21 cellular contexts compared by ENCODE assay signal in genomic region chr1:211236633-211237321, GRCh38. TPM values are rescaled to one million over a fixed set of nuclear protein-coding genes. Genes with fewer than 3 reads are reported as not detected.
A peak's percentile ranks its signal among the peaks of the same experiment; 100 is the strongest.
DNase-seq lines count a peak whose midpoint lies in the region; ATAC-seq and TF ChIP-seq lines count a peak whose summit lies in the region.
"Had no signal": no experiment of that assay in that cellular context is flagged by ENCODE, and none has a peak within 500 bp of the region (broad histone marks: within the 10 kb centered on the region; RNA-seq: fewer than 3 reads in every experiment).

No MANE protein-coding gene starts in this region.

- H3K36me3 ChIP-seq in mesenchymal stem cell (ENCODE audit: control insufficient read depth in 1 of 2, insufficient read depth in 2 of 2, low read depth in 1 of 2, low read length in 2 of 2) (no peaks in the 10 kb centered on the region), uterus (no peaks in the 10 kb centered on the region)
- H3K36me3 ChIP-seq: esophagus squamous epithelium, MG63, right lobe of liver, thoracic aorta had no signal

- H3K4ac ChIP-seq in mesenchymal stem cell (ENCODE audit: low read depth in 1 of 2, low read length in 2 of 2): no peak overlapping the region

- no peaks in the 10 kb centered on the region for H3K79me1 ChIP-seq in mesenchymal stem cell (replicated peaks; ENCODE audit: low read length, poor library complexity, severe bottlenecking)

- TF ChIP-seq CTCF in astrocyte of the spinal cord (IDR thresholded peaks at IDR 0.05; ENCODE audit: low read depth, low read length): no peak
- TF ChIP-seq CTCF in type B pancreatic cell (conservative IDR thresholded peaks at IDR 0.05): no peak
- TF ChIP-seq CTCF in uterus (IDR thresholded peaks at IDR 0.05): no peak

- H3K36me3 Mint-ChIP-seq in type B pancreatic cell: peaks cover 4% of the 10 kb centered on the region
- H3K36me3 Mint-ChIP-seq: stimulated activated memory B cell treated with anti-CD40 and anti-IgM and Interleukin-4, amounts not matched to agents 10 μg/mL and 1 μg/mL and 100 μg/mL, for 72 hours had no signal

- intact Hi-C loops in uterus (cut with DNase I; ENCODE audit: low total_unique reads): no loop called here

- H3K27me3 Mint-ChIP-seq in type B pancreatic cell: peaks cover 3% of the 10 kb centered on the region
- H3K27me3 Mint-ChIP-seq: stimulated activated memory B cell treated with anti-CD40 and anti-IgM and Interleukin-4, amounts not matched to agents 10 μg/mL and 1 μg/mL and 100 μg/mL, for 72 hours had no signal

- no peak overlapping the region for H2AFZ ChIP-seq in mesenchymal stem cell (ENCODE audit: low read depth, low read length)

- H3K27ac ChIP-seq in mesenchymal stem cell (ENCODE audit: low read length, poor library complexity, severe bottlenecking) (no peak overlapping the region), uterus (no peak overlapping the region)
- H3K27ac ChIP-seq: esophagus squamous epithelium, right lobe of liver, thoracic aorta had no signal

- peaks cover 6% of the 10 kb centered on the region for H3K9me3 Mint-ChIP-seq in type B pancreatic cell

- H2BK120ac ChIP-seq in mesenchymal stem cell (ENCODE audit: low read depth, low read length): no peak overlapping the region

- H3K27me3 ChIP-seq in mesenchymal stem cell (ENCODE audit: control insufficient read depth in 1 of 2, insufficient read depth in 1 of 2, low read length in 2 of 2) (no peaks in the 10 kb centered on the region), uterus (no peaks in the 10 kb centered on the region)
- H3K27me3 ChIP-seq: esophagus squamous epithelium, MG63, right lobe of liver had no signal

- no peak overlapping the region for H2BK15ac ChIP-seq in mesenchymal stem cell (ENCODE audit: low read depth, poor library complexity, severe bottlenecking)

- TF ChIP-seq POLR2A in uterus (IDR thresholded peaks at IDR 0.05): no peak

- no peak overlapping the region for H3K4me3 Mint-ChIP-seq in type B pancreatic cell
- H3K4me3 Mint-ChIP-seq: B cell; stimulated activated memory B cell treated with anti-CD40 and anti-IgM and Interleukin-4, amounts not matched to agents 10 μg/mL and 1 μg/mL and 100 μg/mL, for 72 hours had no signal

- H3K18ac ChIP-seq in mesenchymal stem cell (ENCODE audit: low read depth in 1 of 2, low read length in 2 of 2): no peak overlapping the region

- H3K4me3 ChIP-seq in astrocyte of the spinal cord (ENCODE audit: low read depth, low read length) (no peak overlapping the region), mesenchymal stem cell (ENCODE audit: insufficient read depth in 1 of 2, low read depth in 1 of 2, low read length in 2 of 2) (no peak overlapping the region), uterus (no peak overlapping the region)
- H3K4me3 ChIP-seq: esophagus squamous epithelium, GM12878, MG63, right lobe of liver, thoracic aorta had no signal

- no peak overlapping the region for H3K9ac ChIP-seq in mesenchymal stem cell (ENCODE audit: low read length)

- H4K8ac ChIP-seq in mesenchymal stem cell (ENCODE audit: low read length): no peak overlapping the region

- 63% methylated on average over 2 of the region's 6 CpGs for WGBS in mesenchymal stem cell

- no peaks in the 10 kb centered on the region for H3K9me3 ChIP-seq in mesenchymal stem cell (ENCODE audit: control insufficient read depth, low read length)
- no peaks in the 10 kb centered on the region for H3K9me3 ChIP-seq in uterus
- H3K9me3 ChIP-seq: esophagus squamous epithelium, MG63, right lobe of liver, thoracic aorta had no signal

- H3K4me1 ChIP-seq in mesenchymal stem cell (ENCODE audit: control insufficient read depth, insufficient read depth, low read depth, low read length) (peaks cover 7% of the 10 kb centered on the region), uterus (no peaks in the 10 kb centered on the region)
- H3K4me1 ChIP-seq: esophagus squamous epithelium, right lobe of liver had no signal

- H3K27ac Mint-ChIP-seq in type B pancreatic cell: no peak overlapping the region
- H3K27ac Mint-ChIP-seq: B cell; stimulated activated memory B cell treated with anti-CD40 and anti-IgM and Interleukin-4, amounts not matched to agents 10 μg/mL and 1 μg/mL and 100 μg/mL, for 72 hours had no signal

- H4K91ac ChIP-seq in mesenchymal stem cell (ENCODE audit: low read length): no peak overlapping the region

- no peak overlapping the region for H3K14ac ChIP-seq in mesenchymal stem cell (ENCODE audit: low read length in 2 of 2)

- H2AK5ac ChIP-seq in mesenchymal stem cell (ENCODE audit: low read length, severe bottlenecking): no peak overlapping the region

- H3K4me1 Mint-ChIP-seq in type B pancreatic cell (ENCODE audit: unreplicated experiment): no peaks in the 10 kb centered on the region
- H3K4me1 Mint-ChIP-seq: B cell; stimulated activated memory B cell treated with anti-CD40 and anti-IgM and Interleukin-4, amounts not matched to agents 10 μg/mL and 1 μg/mL and 100 μg/mL, for 72 hours had no signal

- in situ Hi-C loops in astrocyte of the spinal cord (cut with HindIII; ENCODE audit: low sequenced_read_pairs): no loop called here

- ATAC-seq in GM19455 (IDR thresholded peaks at IDR 0.05; ENCODE audit: unreplicated experiment): no peak
- ATAC-seq: GM12878; HepG2; right lobe of liver; stimulated activated memory B cell treated with anti-CD40 and anti-IgM and Interleukin-4, amounts not matched to agents 10 μg/mL and 1 μg/mL and 100 μg/mL, for 72 hours had no signal

- no peak overlapping the region for H3K23ac ChIP-seq in mesenchymal stem cell (ENCODE audit: low read length in 2 of 2)

- H3K4me2 ChIP-seq in mesenchymal stem cell (ENCODE audit: low read length, poor library complexity, severe bottlenecking): no peak overlapping the region

- H2BK5ac ChIP-seq in mesenchymal stem cell (ENCODE audit: low read depth, low read length, poor library complexity, severe bottlenecking): no peak overlapping the region

- H2BK12ac ChIP-seq in mesenchymal stem cell (ENCODE audit: low read length in 2 of 2): no peak overlapping the region

- DNase-seq in EL: peak; percentile 52
- DNase-seq in LHCN-M2 (ENCODE audit: low read depth): peak; percentile 26
- DNase-seq in astrocyte of the spinal cord (ENCODE audit: low read depth, low spot score): peak; percentile 3
- DNase-seq in mesenchymal stem cell: peak; percentile 7
- DNase-seq in type B pancreatic cell (ENCODE audit: extremely low spot score, unreplicated experiment): no peak
- DNase-seq in uterus: no peak
- DNase-seq: activated CD4-positive, alpha-beta T cell treated with anti-CD3 and anti-CD28 coated beads, Interleukin-2, amount 50 U/mL, for 1 hour; activated effector memory CD4-positive, alpha-beta T cell treated with anti-CD3 and anti-CD28 coated beads, Interleukin-2, amount 50 U/mL, for 16 hours; effector CD8-positive, alpha-beta T cell; esophagus squamous epithelium; GDM1; MG63; NCI-H526 treated with DMSO at 0.1 percent for 48 hours; right lobe of liver; SHP77 had no signal

RNA-seq across cellular contexts. Expression of gene RCOR3, which starts 22.4 kb away (rescaled TPM):
- 23.0 and 32.4 TPM in 2 replicates for total RNA-seq in LHCN-M2 (2014; rRNA removed)
- 24.0 TPM for polyA plus RNA-seq in LHCN-M2 (2012)
- 30.9 TPM for polyA plus RNA-seq in mesenchymal stem cell (2013, experiment 1 of 2)
- polyA plus RNA-seq in mesenchymal stem cell (2013, experiment 2 of 2): 28.8 TPM
- total RNA-seq in type B pancreatic cell (ENCODE audit: low replicate concordance): 47.9 and 52.8 TPM in 2 replicates
- 10 to 100 TPM; 26.1 to 88.5 (median 39.8) TPM for total RNA-seq in uterus

Comparison
In these comparisons a context has a peak if more than half of its experiments do, and no peak if none do; other contexts are left out.
1. DNase-seq: peak in EL (single experiment), LHCN-M2 (single experiment), astrocyte of the spinal cord (single experiment) and mesenchymal stem cell (single experiment); none in type B pancreatic cell (single experiment) and uterus (0 of 2).